In the genomic region with DNA sequence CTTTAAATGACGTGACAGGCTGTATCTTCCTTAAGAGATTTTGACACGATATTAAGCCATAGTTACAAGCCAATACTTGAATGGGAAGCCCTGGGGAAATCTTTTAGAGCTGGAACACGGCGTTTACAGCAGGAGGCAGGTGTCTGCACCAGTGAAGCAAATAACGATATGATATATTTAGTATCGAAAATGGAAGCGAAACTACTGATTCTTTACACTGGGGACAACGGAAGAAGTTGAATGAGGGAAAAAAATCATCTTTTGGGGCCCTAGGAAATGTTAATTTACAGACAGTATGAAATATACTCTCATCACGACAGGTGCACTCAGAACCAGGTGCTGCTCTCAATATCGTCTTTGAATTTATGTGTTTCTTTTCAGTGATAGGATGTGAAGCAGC, we compare ENCODE assay signal across 10 cellular contexts.
DNase-seq lines count a peak whose midpoint lies in the region; ATAC-seq and TF ChIP-seq lines count a peak whose summit lies in the region.
"Had no signal": no experiment of that assay in that cellular context is flagged by ENCODE, and none has a peak within 500 bp of the region (broad histone marks: within the 10 kb centered on the region; RNA-seq: fewer than 3 reads in every experiment).

No MANE protein-coding gene starts in this region.

- no peak overlapping the region for H2BK5ac ChIP-seq in mesendoderm (ENCODE audit: low read length)

- no peaks in the 10 kb centered on the region for H3K36me3 Mint-ChIP-seq in HFFc6 (ENCODE audit: low read depth)

- H3K4me2 ChIP-seq in KMS-11 (peak overlapping the region; percentile 73), SU-DHL-6 (ENCODE audit: low read depth, low read length, poor library complexity, severe bottlenecking) (peak overlapping the region; percentile 93), mesendoderm (ENCODE audit: low read length) (no peak overlapping the region)

- peaks cover 24% of the 10 kb centered on the region for H3K9me3 Mint-ChIP-seq in HFFc6

- TF ChIP-seq CTCF in KMS-11 (conservative IDR thresholded peaks at IDR 0.05; ENCODE audit: low read depth, low read length), result no peak
- no peak for TF ChIP-seq CTCF in SU-DHL-6 (IDR thresholded peaks at IDR 0.05; ENCODE audit: insufficient read depth, low read length, poor library complexity, severe bottlenecking)
- no peak for TF ChIP-seq CTCF in HFFc6 (IDR thresholded peaks at IDR 0.05)

- peaks cover 15% of the 10 kb centered on the region; the same call in 1 of the 2 replicates for H3K9me3 ChIP-seq in SU-DHL-6 (ENCODE audit: insufficient read depth, low read length)

- peak overlapping the region; percentile 50; the same call in 1 of the 2 replicates for H3K9ac ChIP-seq in KMS-11
- peak overlapping the region; percentile 33 for H3K9ac ChIP-seq in SU-DHL-6 (ENCODE audit: low read length)
- no peak overlapping the region for H3K9ac ChIP-seq in mesendoderm (ENCODE audit: low read length)

- H3K4me1 ChIP-seq in KMS-11 (ENCODE audit: low read depth, poor library complexity, severe bottlenecking), result peaks cover 38% of the 10 kb centered on the region
- no peaks in the 10 kb centered on the region for H3K4me1 ChIP-seq in mesendoderm (ENCODE audit: control insufficient read depth, low read depth, low read length)

- no peak overlapping the region for H2BK15ac ChIP-seq in mesendoderm (replicated peaks; ENCODE audit: low read depth)

- H3K36me3 ChIP-seq in KMS-11 (ENCODE audit: insufficient read depth) (no peaks in the 10 kb centered on the region), SU-DHL-6 (ENCODE audit: low read length) (0 out of 2 replicates have a peak, but pooled peaks cover 6% of the 10 kb centered on the region), mesendoderm (ENCODE audit: control insufficient read depth, insufficient read depth, low read length) (no peaks in the 10 kb centered on the region)

- H3K18ac ChIP-seq in mesendoderm (ENCODE audit: low read length), result no peak overlapping the region

- H3K4me3 ChIP-seq in KMS-11 (IDR thresholded peaks at IDR 0.05; ENCODE audit: insufficient read depth, low read depth, low read length) (no peak overlapping the region), SU-DHL-6 (ENCODE audit: insufficient read depth, low read length, poor library complexity, severe bottlenecking) (peak overlapping the region; percentile 28), mesendoderm (ENCODE audit: low read length) (no peak overlapping the region)

- peaks cover 19% of the 10 kb centered on the region for H3F3A ChIP-seq in SU-DHL-6 (ENCODE audit: insufficient read depth)

- no peak overlapping the region for H2BK120ac ChIP-seq in mesendoderm (ENCODE audit: low read depth, low read length)

- H3K27me3 ChIP-seq in KMS-11 (ENCODE audit: insufficient read depth, low read depth) (no peaks in the 10 kb centered on the region), SU-DHL-6 (ENCODE audit: low read length) (no peaks in the 10 kb centered on the region), mesendoderm (ENCODE audit: insufficient read depth, low read length, poor library complexity) (no peaks in the 10 kb centered on the region)

- H3K27me3 Mint-ChIP-seq in HFFc6 (ENCODE audit: insufficient read depth), result no peaks in the 10 kb centered on the region

- no peak overlapping the region for H4K8ac ChIP-seq in mesendoderm (ENCODE audit: low read depth, low read length)

- H4K20me1 ChIP-seq in KMS-11 (ENCODE audit: insufficient read depth) (no peaks in the 10 kb centered on the region), SU-DHL-6 (ENCODE audit: low read depth, low read length) (no peaks in the 10 kb centered on the region)

- no peak overlapping the region for H3K27ac Mint-ChIP-seq in HFFc6

- no peak overlapping the region for H2AK5ac ChIP-seq in mesendoderm (ENCODE audit: low read length)

- no peaks in the 10 kb centered on the region for H3K79me2 ChIP-seq in KMS-11 (ENCODE audit: insufficient read depth, low read depth)
- no peaks in the 10 kb centered on the region for H3K79me2 ChIP-seq in SU-DHL-6 (ENCODE audit: insufficient read depth, low read length)
- no peaks in the 10 kb centered on the region for H3K79me2 ChIP-seq in mesendoderm (ENCODE audit: control insufficient read depth, insufficient read depth, low read length)

- no peaks in the 10 kb centered on the region for H3K9me2 ChIP-seq in SU-DHL-6 (replicated peaks; ENCODE audit: insufficient read depth, low read length)

- DNase-seq in mesendoderm, result no peak
- no peak for DNase-seq in DMS 273 (lab: John Stamatoyannopoulos, UW; ENCODE audit: unreplicated experiment)
- DNase-seq in HFFc6, result no peak
- DNase-seq: stimulated activated CD4-positive, alpha-beta T cell treated with anti-CD3 and anti-CD28 coated beads, Interleukin-4, amount 100 ng/mL, for 1 hour; T1000 had no signal

- H3K56ac ChIP-seq in mesendoderm (ENCODE audit: low read length), result no peak overlapping the region

- no peak overlapping the region for H3K4ac ChIP-seq in mesendoderm (ENCODE audit: low read depth, low read length)

- peak overlapping the region; percentile 91 for H3K27ac ChIP-seq in KMS-11
- peak overlapping the region; percentile 84 for H3K27ac ChIP-seq in SU-DHL-6 (ENCODE audit: low read depth, low read length)
- no peak overlapping the region for H3K27ac ChIP-seq in mesendoderm (ENCODE audit: low read depth, low read length)

- ATAC-seq in GM18907 (IDR thresholded peaks at IDR 0.05; ENCODE audit: unreplicated experiment) (peak; percentile 55), HG02642 (IDR thresholded peaks at IDR 0.05; ENCODE audit: poor library complexity, unreplicated experiment) (peak; percentile 87), HG03097 (IDR thresholded peaks at IDR 0.05; ENCODE audit: low FRiP score, unreplicated experiment) (no peak)

- no peaks in the 10 kb centered on the region for H3K4me1 Mint-ChIP-seq in HFFc6 (ENCODE audit: low read depth)

- no CpG with 5 or more reads among the region's 10 CpGs for WGBS in mesendoderm (ENCODE audit: extremely low coverage, insufficient coverage, low lambda C conversion rate)

- H3K79me1 ChIP-seq in mesendoderm (ENCODE audit: low read length), result no peaks in the 10 kb centered on the region

- no peak overlapping the region for H3K4me3 Mint-ChIP-seq in HFFc6

- H2AFZ ChIP-seq in KMS-11 (ENCODE audit: low read depth) (peak overlapping the region; percentile 29; the same call in 1 of the 2 replicates), SU-DHL-6 (ENCODE audit: low read depth, low read length, severe bottlenecking) (peak overlapping the region; percentile 96)

- no peak overlapping the region for H4K5ac ChIP-seq in mesendoderm (ENCODE audit: low read length)

- no peak overlapping the region for H3K23ac ChIP-seq in mesendoderm (ENCODE audit: low read length)
